Comparison of ENCODE assay signal across 8 cellular contexts in genomic region chr17:66192378-66192687, GRCh38. TPM values are rescaled to one million over a fixed set of nuclear protein-coding genes. Genes with fewer than 3 reads are reported as not detected.
DNase-seq lines count a peak whose midpoint lies in the region; ATAC-seq and TF ChIP-seq lines count a peak whose summit lies in the region.

No MANE protein-coding gene starts in this region.

- POLR2A ChIA-PET in T-cell (lab: Charles Lee): no interaction called here

- peaks cover 8 to 20% (median 15%) of the 10 kb centered on the region in 3 donors for H3K4me1 Mint-ChIP-seq in T-cell

- ATAC-seq in GM21381 (IDR thresholded peaks at IDR 0.05; ENCODE audit: unreplicated experiment) (peak; percentile 24), T-cell (replicated peaks in 1 of 4) (no peak), HG03139 (IDR thresholded peaks at IDR 0.05; ENCODE audit: unreplicated experiment) (no peak), HG02642 (IDR thresholded peaks at IDR 0.05; ENCODE audit: poor library complexity, unreplicated experiment) (no peak)

- H3K27ac Mint-ChIP-seq in T-cell: peak overlapping the region; percentile 82

- no peaks in the 10 kb centered on the region for H3K9me3 Mint-ChIP-seq in T-cell

- H3K36me3 Mint-ChIP-seq in T-cell: no peaks in the 10 kb centered on the region

- peak overlapping the region; percentile 73 to 79 for H3K4me3 ChIP-seq in foreskin fibroblast (ENCODE audit: low read depth in 1 of 2, low read length in 2 of 2)
- H3K4me3 ChIP-seq in skeletal muscle cell (ENCODE audit: low read depth, low read length): peak overlapping the region; percentile 77

- CTCF ChIA-PET in T-cell (lab: Charles Lee): interaction anchor here (0.7 to 2.6 kb wide), 3 partner anchors 9 to 536 kb away, joined by 3 to 9 read pairs (median 4); no protein-coding TSS in a partner anchor

- no peak for TF ChIP-seq CTCF in foreskin fibroblast (IDR thresholded peaks at IDR 0.05; ENCODE audit: low read depth, low read length)

- DNase-seq in T-cell (no peak), foreskin fibroblast (no peak), skeletal muscle cell (ENCODE audit: low read depth) (no peak), RPMI8226 (no peak), inferior parietal cortex (ENCODE audit: extremely low spot score) (no peak)

- no peaks in the 10 kb centered on the region for H3K27me3 Mint-ChIP-seq in T-cell

- peak overlapping the region; percentile 82 to 83 (median 83) for H3K4me3 Mint-ChIP-seq in T-cell

RNA-seq across cellular contexts. Expression of gene CEP112, which starts 0.4 kb away (rescaled TPM):
- total RNA-seq in T-cell: 1 to 10 TPM; 2.4 to 4.9 (median 4.5) TPM

RNA-seq across cellular contexts. Expression of gene APOH, which starts 36.9 kb away (rescaled TPM):
- total RNA-seq in T-cell: 1 to 10 TPM in 3 of 5 donors, not detected in 2; 1.3 to 2.5 (median 2.0) TPM
